ENCODE assay signal across 2 cellular contexts in the genomic region with DNA sequence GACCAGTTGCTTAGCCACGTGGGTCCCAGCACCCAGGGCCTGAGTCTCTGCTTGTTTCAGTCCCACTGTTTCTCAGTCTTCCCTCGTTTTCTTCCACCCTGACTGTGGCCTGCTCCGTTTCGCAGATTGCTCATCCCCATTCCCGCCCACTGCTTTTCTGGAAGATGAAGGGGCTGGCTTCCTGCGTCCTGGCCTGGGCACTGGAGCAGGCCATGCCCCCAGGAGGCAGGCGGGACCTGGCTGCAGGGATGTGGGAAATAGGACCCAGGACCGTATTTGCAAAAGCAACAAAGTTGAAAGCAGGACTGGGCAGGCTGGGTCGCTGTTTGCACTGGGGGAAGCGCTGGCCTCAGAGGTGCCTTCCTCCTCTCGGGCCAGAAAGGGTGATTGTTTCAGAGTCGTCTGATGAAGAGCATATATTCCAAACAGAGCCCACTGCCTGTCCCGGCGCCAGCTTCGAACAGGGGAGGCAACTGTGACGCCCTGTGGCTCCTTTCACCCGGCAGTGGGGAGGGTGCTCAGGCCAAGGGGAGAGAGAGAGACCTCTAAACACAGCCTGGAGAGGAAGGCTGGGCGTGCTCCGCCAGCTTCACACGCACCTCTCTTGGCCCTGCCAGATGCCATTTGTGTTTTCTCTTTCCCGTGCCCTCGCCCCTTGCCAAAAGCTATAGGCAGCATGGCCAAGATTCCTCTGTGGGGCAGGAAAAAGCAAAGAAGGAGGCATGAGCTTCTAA.
A peak's percentile ranks its signal among the peaks of the same experiment; 100 is the strongest.
TF ChIP-seq lines count a peak whose summit lies in the region.

No MANE protein-coding gene starts in this region.

TF ChIP-seq in GM23338, 12 proteins besides CTCF, POLR2A, EP300 and RAD21 (continued from another document):
- TF ChIP-seq, protein P1, sequence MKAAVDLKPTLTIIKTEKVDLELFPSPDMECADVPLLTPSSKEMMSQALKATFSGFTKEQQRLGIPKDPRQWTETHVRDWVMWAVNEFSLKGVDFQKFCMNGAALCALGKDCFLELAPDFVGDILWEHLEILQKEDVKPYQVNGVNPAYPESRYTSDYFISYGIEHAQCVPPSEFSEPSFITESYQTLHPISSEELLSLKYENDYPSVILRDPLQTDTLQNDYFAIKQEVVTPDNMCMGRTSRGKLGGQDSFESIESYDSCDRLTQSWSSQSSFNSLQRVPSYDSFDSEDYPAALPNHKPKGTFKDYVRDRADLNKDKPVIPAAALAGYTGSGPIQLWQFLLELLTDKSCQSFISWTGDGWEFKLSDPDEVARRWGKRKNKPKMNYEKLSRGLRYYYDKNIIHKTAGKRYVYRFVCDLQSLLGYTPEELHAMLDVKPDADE (IDR thresholded peaks at IDR 0.05): no peak
- no peak for TF ChIP-seq ZNF462 (CRISPR knock-in tag; IDR thresholded peaks at IDR 0.05)
- TF ChIP-seq, protein P2, sequence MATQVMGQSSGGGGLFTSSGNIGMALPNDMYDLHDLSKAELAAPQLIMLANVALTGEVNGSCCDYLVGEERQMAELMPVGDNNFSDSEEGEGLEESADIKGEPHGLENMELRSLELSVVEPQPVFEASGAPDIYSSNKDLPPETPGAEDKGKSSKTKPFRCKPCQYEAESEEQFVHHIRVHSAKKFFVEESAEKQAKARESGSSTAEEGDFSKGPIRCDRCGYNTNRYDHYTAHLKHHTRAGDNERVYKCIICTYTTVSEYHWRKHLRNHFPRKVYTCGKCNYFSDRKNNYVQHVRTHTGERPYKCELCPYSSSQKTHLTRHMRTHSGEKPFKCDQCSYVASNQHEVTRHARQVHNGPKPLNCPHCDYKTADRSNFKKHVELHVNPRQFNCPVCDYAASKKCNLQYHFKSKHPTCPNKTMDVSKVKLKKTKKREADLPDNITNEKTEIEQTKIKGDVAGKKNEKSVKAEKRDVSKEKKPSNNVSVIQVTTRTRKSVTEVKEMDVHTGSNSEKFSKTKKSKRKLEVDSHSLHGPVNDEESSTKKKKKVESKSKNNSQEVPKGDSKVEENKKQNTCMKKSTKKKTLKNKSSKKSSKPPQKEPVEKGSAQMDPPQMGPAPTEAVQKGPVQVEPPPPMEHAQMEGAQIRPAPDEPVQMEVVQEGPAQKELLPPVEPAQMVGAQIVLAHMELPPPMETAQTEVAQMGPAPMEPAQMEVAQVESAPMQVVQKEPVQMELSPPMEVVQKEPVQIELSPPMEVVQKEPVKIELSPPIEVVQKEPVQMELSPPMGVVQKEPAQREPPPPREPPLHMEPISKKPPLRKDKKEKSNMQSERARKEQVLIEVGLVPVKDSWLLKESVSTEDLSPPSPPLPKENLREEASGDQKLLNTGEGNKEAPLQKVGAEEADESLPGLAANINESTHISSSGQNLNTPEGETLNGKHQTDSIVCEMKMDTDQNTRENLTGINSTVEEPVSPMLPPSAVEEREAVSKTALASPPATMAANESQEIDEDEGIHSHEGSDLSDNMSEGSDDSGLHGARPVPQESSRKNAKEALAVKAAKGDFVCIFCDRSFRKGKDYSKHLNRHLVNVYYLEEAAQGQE (IDR thresholded peaks at IDR 0.05; ENCODE audit: unreplicated experiment): no peak
- TF ChIP-seq POLR2AphosphoS5 (IDR thresholded peaks at IDR 0.05; ENCODE audit: low read depth): no peak
- TF ChIP-seq EZH2 (IDR thresholded peaks at IDR 0.05; ENCODE audit: low read depth, unreplicated experiment): no peak
- no peak for TF ChIP-seq NANOG (IDR thresholded peaks at IDR 0.05; ENCODE audit: borderline replicate concordance)
- TF ChIP-seq ZNF114 (CRISPR knock-in tag; IDR thresholded peaks at IDR 0.05): no peak

TF ChIP-seq in HepG2, 621 proteins besides CTCF, POLR2A, EP300 and RAD21 (continued from another document and continues in another):
- TF ChIP-seq SALL2 (CRISPR knock-in tag; IDR thresholded peaks at IDR 0.05) (peak; percentile 59; the same call in 1 of the 2 replicates), ZBTB38 (CRISPR knock-in tag; IDR thresholded peaks at IDR 0.05) (peak; percentile 83; the same call in 1 of the 2 replicates), ARID4A (CRISPR knock-in tag; IDR thresholded peaks at IDR 0.05; ENCODE audit: borderline replicate concordance) (peak; percentile 80), HIC2 (CRISPR knock-in tag; IDR thresholded peaks at IDR 0.05; ENCODE audit: low read depth) (peak; percentile 88), ZNF800 (CRISPR knock-in tag; IDR thresholded peaks at IDR 0.05) (no peak), ZNF224 (CRISPR knock-in tag; IDR thresholded peaks at IDR 0.05) (peak; percentile 43; the same call in 1 of the 2 replicates), NFATC3 (CRISPR knock-in tag; IDR thresholded peaks at IDR 0.05) (0 out of 2 replicates have a peak, but pooled peaks have one; percentile 51), ZNF331 (CRISPR knock-in tag; IDR thresholded peaks at IDR 0.05) (peak; percentile 94), SMAD1 (CRISPR knock-in tag; IDR thresholded peaks at IDR 0.05; ENCODE audit: borderline replicate concordance, low read depth) (0 out of 2 replicates have a peak, but pooled peaks have one; percentile 74), RELA (CRISPR knock-in tag; IDR thresholded peaks at IDR 0.05) (0 out of 2 replicates have a peak, but pooled peaks have one; percentile 10), RXRB (CRISPR knock-in tag; IDR thresholded peaks at IDR 0.05; ENCODE audit: borderline replicate concordance) (peak; percentile 51), PHF20 (CRISPR knock-in tag; IDR thresholded peaks at IDR 0.05) (no peak), RCOR2 (CRISPR knock-in tag; IDR thresholded peaks at IDR 0.05) (peak; percentile 81; the same call in 1 of the 2 replicates), ZNF121 (CRISPR knock-in tag; IDR thresholded peaks at IDR 0.05) (peak; percentile 15; the same call in 1 of the 2 replicates), ZNF644 (CRISPR knock-in tag; IDR thresholded peaks at IDR 0.05; ENCODE audit: low read depth) (peak; percentile 55), ZNF230 (CRISPR knock-in tag; IDR thresholded peaks at IDR 0.05) (peak; percentile 88; the same call in 1 of the 2 replicates), KDM5B (CRISPR knock-in tag; IDR thresholded peaks at IDR 0.05; ENCODE audit: borderline replicate concordance) (peak; percentile 41; the same call in 1 of the 2 replicates), CC2D1A (CRISPR knock-in tag; IDR thresholded peaks at IDR 0.05) (no peak), AHR (CRISPR knock-in tag; IDR thresholded peaks at IDR 0.05) (peak; percentile 32; the same call in 1 of the 2 replicates), TOPORS (CRISPR knock-in tag; IDR thresholded peaks at IDR 0.05) (no peak), ZNF335 (CRISPR knock-in tag; IDR thresholded peaks at IDR 0.05) (0 out of 2 replicates have a peak, but pooled peaks have one; percentile 36), FOXC1 (CRISPR knock-in tag; IDR thresholded peaks at IDR 0.05; ENCODE audit: borderline replicate concordance) (0 out of 2 replicates have a peak, but pooled peaks have one; percentile 53), MED8 (CRISPR knock-in tag; IDR thresholded peaks at IDR 0.05; ENCODE audit: insufficient replicate concordance) (no peak), ZNF232 (CRISPR knock-in tag; IDR thresholded peaks at IDR 0.05; ENCODE audit: borderline replicate concordance) (peak; percentile 48; the same call in 1 of the 2 replicates), FOXA1 (IDR thresholded peaks at IDR 0.05) (no peak), FOXA1 (CRISPR knock-in tag; IDR thresholded peaks at IDR 0.05) (peak; percentile 90), RBM22 (optimal IDR thresholded peaks at IDR 0.05; ENCODE audit: low read length) (peak; percentile 8), ZFX (CRISPR knock-in tag; IDR thresholded peaks at IDR 0.05; ENCODE audit: low read depth) (peak; percentile 88), DMAP1 (CRISPR knock-in tag; IDR thresholded peaks at IDR 0.05) (peak; percentile 68; the same call in 1 of the 2 replicates), ZNF263 (CRISPR knock-in tag; IDR thresholded peaks at IDR 0.05) (peak; percentile 65)
- TF ChIP-seq, protein P3, sequence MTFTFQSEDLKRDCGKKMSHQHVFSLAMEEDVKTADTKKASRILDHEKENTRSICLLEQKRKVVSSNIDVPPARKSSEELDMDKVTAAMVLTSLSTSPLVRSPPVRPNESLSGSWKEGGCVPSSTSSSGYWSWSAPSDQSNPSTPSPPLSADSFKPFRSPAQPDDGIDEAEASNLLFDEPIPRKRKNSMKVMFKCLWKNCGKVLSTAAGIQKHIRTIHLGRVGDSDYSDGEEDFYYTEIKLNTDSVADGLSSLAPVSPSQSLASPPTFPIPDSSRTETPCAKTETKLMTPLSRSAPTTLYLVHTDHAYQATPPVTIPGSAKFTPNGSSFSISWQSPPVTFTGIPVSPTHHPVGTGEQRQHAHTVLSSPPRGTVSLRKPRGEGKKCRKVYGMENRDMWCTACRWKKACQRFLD (CRISPR knock-in tag; IDR thresholded peaks at IDR 0.05; ENCODE audit: borderline replicate concordance): no peak
- TF ChIP-seq, protein P4, sequence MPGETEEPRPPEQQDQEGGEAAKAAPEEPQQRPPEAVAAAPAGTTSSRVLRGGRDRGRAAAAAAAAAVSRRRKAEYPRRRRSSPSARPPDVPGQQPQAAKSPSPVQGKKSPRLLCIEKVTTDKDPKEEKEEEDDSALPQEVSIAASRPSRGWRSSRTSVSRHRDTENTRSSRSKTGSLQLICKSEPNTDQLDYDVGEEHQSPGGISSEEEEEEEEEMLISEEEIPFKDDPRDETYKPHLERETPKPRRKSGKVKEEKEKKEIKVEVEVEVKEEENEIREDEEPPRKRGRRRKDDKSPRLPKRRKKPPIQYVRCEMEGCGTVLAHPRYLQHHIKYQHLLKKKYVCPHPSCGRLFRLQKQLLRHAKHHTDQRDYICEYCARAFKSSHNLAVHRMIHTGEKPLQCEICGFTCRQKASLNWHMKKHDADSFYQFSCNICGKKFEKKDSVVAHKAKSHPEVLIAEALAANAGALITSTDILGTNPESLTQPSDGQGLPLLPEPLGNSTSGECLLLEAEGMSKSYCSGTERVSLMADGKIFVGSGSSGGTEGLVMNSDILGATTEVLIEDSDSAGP (CRISPR knock-in tag; IDR thresholded peaks at IDR 0.05; ENCODE audit: borderline replicate concordance): peak; percentile 73; the same call in 1 of the 2 replicates
- TF ChIP-seq, protein P5, sequence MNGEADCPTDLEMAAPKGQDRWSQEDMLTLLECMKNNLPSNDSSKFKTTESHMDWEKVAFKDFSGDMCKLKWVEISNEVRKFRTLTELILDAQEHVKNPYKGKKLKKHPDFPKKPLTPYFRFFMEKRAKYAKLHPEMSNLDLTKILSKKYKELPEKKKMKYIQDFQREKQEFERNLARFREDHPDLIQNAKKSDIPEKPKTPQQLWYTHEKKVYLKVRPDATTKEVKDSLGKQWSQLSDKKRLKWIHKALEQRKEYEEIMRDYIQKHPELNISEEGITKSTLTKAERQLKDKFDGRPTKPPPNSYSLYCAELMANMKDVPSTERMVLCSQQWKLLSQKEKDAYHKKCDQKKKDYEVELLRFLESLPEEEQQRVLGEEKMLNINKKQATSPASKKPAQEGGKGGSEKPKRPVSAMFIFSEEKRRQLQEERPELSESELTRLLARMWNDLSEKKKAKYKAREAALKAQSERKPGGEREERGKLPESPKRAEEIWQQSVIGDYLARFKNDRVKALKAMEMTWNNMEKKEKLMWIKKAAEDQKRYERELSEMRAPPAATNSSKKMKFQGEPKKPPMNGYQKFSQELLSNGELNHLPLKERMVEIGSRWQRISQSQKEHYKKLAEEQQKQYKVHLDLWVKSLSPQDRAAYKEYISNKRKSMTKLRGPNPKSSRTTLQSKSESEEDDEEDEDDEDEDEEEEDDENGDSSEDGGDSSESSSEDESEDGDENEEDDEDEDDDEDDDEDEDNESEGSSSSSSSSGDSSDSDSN (CRISPR knock-in tag; IDR thresholded peaks at IDR 0.05): peak; percentile 84
